In the genomic region with DNA sequence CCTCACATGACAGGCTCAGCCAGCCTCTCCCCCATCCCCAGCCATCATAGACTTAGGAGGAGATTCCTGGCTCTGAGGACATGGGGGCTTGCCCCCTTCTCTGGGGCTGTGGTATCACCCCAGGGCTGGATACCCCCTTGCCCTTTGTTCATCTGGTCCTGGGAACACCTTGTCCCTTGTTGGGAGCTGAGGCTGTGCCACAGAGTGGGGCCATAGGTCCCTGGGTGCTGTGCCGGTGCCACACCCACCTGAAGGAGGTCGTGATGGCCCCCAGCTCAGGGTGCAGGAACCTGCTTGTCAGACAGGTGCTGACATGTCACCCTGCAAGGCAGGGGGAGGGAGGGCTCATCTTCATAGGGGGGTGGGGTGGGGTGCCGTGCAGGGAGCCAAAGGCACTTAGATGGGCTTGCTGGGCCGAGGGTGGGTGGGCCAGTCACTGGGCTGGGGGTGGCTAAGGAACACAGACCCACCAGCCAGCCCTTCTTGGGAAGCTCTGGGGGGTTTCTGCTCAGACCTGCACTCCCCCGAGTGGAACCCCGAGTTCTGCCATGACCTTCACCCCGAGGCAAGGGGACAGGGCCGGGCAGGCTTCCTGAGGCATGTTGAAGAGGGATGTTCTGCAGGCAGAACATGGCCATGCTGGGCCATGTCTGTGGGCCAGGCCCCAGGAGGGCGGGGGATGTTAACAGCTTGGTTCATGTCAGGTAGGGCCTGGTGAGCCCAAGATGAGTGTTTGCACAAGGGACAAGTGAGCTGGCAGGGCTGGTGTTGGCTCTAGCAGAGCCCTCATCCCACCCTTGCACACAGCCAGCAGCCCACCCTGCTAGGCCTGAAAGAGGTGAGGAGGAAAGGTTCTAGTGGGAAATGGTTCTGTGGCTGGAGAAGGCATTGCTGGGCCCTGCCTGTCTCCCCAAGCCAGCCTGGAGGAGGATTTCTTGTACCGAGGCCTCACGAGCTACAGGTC, we compare ENCODE assay signal across 10 cellular contexts. TPM values are rescaled to one million over a fixed set of nuclear protein-coding genes. Genes with fewer than 3 reads are reported as not detected.
A peak's percentile ranks its signal among the peaks of the same experiment; 100 is the strongest.
DNase-seq lines count a peak whose midpoint lies in the region; ATAC-seq and TF ChIP-seq lines count a peak whose summit lies in the region.
"Had no signal": no experiment of that assay in that cellular context is flagged by ENCODE, and none has a peak within 500 bp of the region (broad histone marks: within the 10 kb centered on the region; RNA-seq: fewer than 3 reads in every experiment).

No MANE protein-coding gene starts in this region.

- no peaks in the 10 kb centered on the region for H3K36me3 ChIP-seq in CD8-positive, alpha-beta T cell (ENCODE audit: insufficient read depth, low read length)
- peaks cover 13% of the 10 kb centered on the region for H3K36me3 ChIP-seq in effector memory CD4-positive, alpha-beta T cell (ENCODE audit: control insufficient read depth, insufficient read depth, low read length)
- H3K36me3 ChIP-seq in osteoblast (ENCODE audit: insufficient read depth, low read length), result peaks cover 6% of the 10 kb centered on the region

- POLR2A ChIA-PET in CD8-positive, alpha-beta T cell (lab: Charles Lee), result interaction anchor here (0.6 to 1.9 kb wide), 3 partner anchors 9 to 27 kb away, joined by 3 to 10 read pairs (median 5); no protein-coding TSS in a partner anchor

- no peak for TF ChIP-seq CTCF in CD8-positive, alpha-beta T cell (IDR thresholded peaks at IDR 0.05)
- TF ChIP-seq CTCF in NB4 (IDR thresholded peaks at IDR 0.05; ENCODE audit: low read depth, low read length) (no peak), osteoblast (IDR thresholded peaks at IDR 0.05; ENCODE audit: extremely low read depth, low read depth, low read length) (no peak)

- H3K4me2 ChIP-seq in osteoblast (ENCODE audit: insufficient read depth, low read length), result no peak overlapping the region

- peaks cover 86% of the 10 kb centered on the region for H3K79me2 ChIP-seq in osteoblast (ENCODE audit: insufficient read depth, low read length)

- H3K27me3 ChIP-seq in CD8-positive, alpha-beta T cell (ENCODE audit: insufficient read depth, low read length), result no peaks in the 10 kb centered on the region
- no peaks in the 10 kb centered on the region for H3K27me3 ChIP-seq in effector memory CD4-positive, alpha-beta T cell (replicated peaks; ENCODE audit: control insufficient read depth, insufficient read depth, low read length, poor library complexity, severe bottlenecking)
- H3K27me3 ChIP-seq in osteoblast (ENCODE audit: insufficient read depth, low read length), result no peaks in the 10 kb centered on the region
- H3K27me3 ChIP-seq: SJCRH30 had no signal

- H3K27ac ChIP-seq in CD8-positive, alpha-beta T cell (ENCODE audit: low read depth, low read length), result peak overlapping the region; percentile 76
- H3K27ac ChIP-seq in effector memory CD4-positive, alpha-beta T cell (ENCODE audit: insufficient read depth, low read length, poor library complexity, severe bottlenecking), result peak overlapping the region; percentile 87
- H3K27ac ChIP-seq in osteoblast (ENCODE audit: low read depth, low read length), result no peak overlapping the region
- H3K27ac ChIP-seq: SJCRH30 had no signal

- H3K36me3 Mint-ChIP-seq in CD8-positive, alpha-beta T cell, result peaks cover 39% of the 10 kb centered on the region

- intact Hi-C loops in CD8-positive, alpha-beta T cell (cut with DNase I, micrococcal nuclease), result loop anchor here (2.0 to 10.0 kb wide), 4 partner anchors 27 to 423 kb away; partner anchors contain the start of gene SLC25A42 (in 1 of the 2)

- peaks cover 63% of the 10 kb centered on the region for H3K4me1 ChIP-seq in CD8-positive, alpha-beta T cell (ENCODE audit: insufficient read depth, low read length)
- H3K4me1 ChIP-seq in effector memory CD4-positive, alpha-beta T cell (ENCODE audit: control insufficient read depth, insufficient read depth, low read length, poor library complexity, severe bottlenecking), result peaks cover 39% of the 10 kb centered on the region
- peaks cover 36% of the 10 kb centered on the region for H3K4me1 ChIP-seq in osteoblast (ENCODE audit: insufficient read depth, low read length)

- H3K9me3 ChIP-seq in CD8-positive, alpha-beta T cell (ENCODE audit: low read length), result no peaks in the 10 kb centered on the region
- H3K9me3 ChIP-seq in effector memory CD4-positive, alpha-beta T cell (ENCODE audit: control insufficient read depth, low read length), result no peaks in the 10 kb centered on the region
- no peaks in the 10 kb centered on the region for H3K9me3 ChIP-seq in osteoblast (ENCODE audit: low read depth, low read length)
- H3K9me3 ChIP-seq: SJCRH30 had no signal

- no peak overlapping the region for H3K4me3 Mint-ChIP-seq in CD8-positive, alpha-beta T cell

- no peak overlapping the region for H3K4me3 ChIP-seq in CD8-positive, alpha-beta T cell (ENCODE audit: low read depth, low read length)
- H3K4me3 ChIP-seq in NB4 (ENCODE audit: low read depth, low read length), result no peak overlapping the region
- no peak overlapping the region for H3K4me3 ChIP-seq in effector memory CD4-positive, alpha-beta T cell (ENCODE audit: insufficient read depth, low read depth, low read length, poor library complexity, severe bottlenecking)
- H3K4me3 ChIP-seq in osteoblast (ENCODE audit: insufficient read depth, low read length), result no peak overlapping the region
- H3K4me3 ChIP-seq: SJCRH30 had no signal

- no peak overlapping the region for H2AFZ ChIP-seq in osteoblast (ENCODE audit: low read length)

- peaks cover 65% of the 10 kb centered on the region for H3K4me1 Mint-ChIP-seq in CD8-positive, alpha-beta T cell (ENCODE audit: low read depth)

- no peak for DNase-seq in CD8-positive, alpha-beta T cell
- DNase-seq in NB4 (ENCODE audit: low read depth), result peak; percentile 29
- no peak for DNase-seq in effector memory CD4-positive, alpha-beta T cell
- DNase-seq in osteoblast (ENCODE audit: insufficient read length, low spot score, missing footprints), result peak; percentile 80
- no peak for DNase-seq in AG08395 (ENCODE audit: low spot score)
- DNase-seq in anterior cingulate cortex (lab: John Stamatoyannopoulos, UW), result no peak
- no peak for DNase-seq in activated T-cell treated with anti-CD3 and anti-CD28 coated beads for 4 hours
- DNase-seq: NCI-H1436 treated with DMSO at 0.1 percent for 48 hours, SJCRH30 had no signal

- CTCF ChIA-PET in CD8-positive, alpha-beta T cell (lab: Charles Lee), result interaction anchor here (0.8 to 8.7 kb wide), 4 partner anchors 80 to 313 kb away, joined by 3 to 202 read pairs (median 12); no protein-coding TSS in a partner anchor

- no peak for TF ChIP-seq POLR2A in NB4 (IDR thresholded peaks at IDR 0.05; ENCODE audit: extremely low read depth, insufficient read length)

- H4K20me1 ChIP-seq in osteoblast (ENCODE audit: insufficient read depth, low read length), result peaks cover 14% of the 10 kb centered on the region

- ATAC-seq in CD8-positive, alpha-beta T cell, result no peak
- ATAC-seq in GM19035 (IDR thresholded peaks at IDR 0.05; ENCODE audit: unreplicated experiment), result no peak

- H3K27ac Mint-ChIP-seq in CD8-positive, alpha-beta T cell, result peak overlapping the region; percentile 96

- H3K27me3 Mint-ChIP-seq in CD8-positive, alpha-beta T cell (ENCODE audit: low read depth), result no peaks in the 10 kb centered on the region

- no peaks in the 10 kb centered on the region for H3K9me3 Mint-ChIP-seq in CD8-positive, alpha-beta T cell

RNA-seq across cellular contexts. Expression of gene TSSK6, which starts 28.0 kb away (rescaled TPM):
- total RNA-seq in CD8-positive, alpha-beta T cell, result 1 to 10 TPM; 3.6 to 3.7 TPM
- total RNA-seq in osteoblast, result 2.7 and 4.3 TPM in 2 replicates

RNA-seq across cellular contexts. Expression of gene NDUFA13, which starts 28.7 kb away (rescaled TPM):
- total RNA-seq in CD8-positive, alpha-beta T cell, result 100 to 1,000 TPM; 151 to 166 TPM
- total RNA-seq in osteoblast, result 160 and 202 TPM in 2 replicates

RNA-seq across cellular contexts. Expression of gene YJEFN3, which starts 41.4 kb away (rescaled TPM):
- 1 to 10 TPM; 3.4 to 4.3 TPM for total RNA-seq in CD8-positive, alpha-beta T cell
- under 0.01 and 0.29 TPM in 2 replicates for total RNA-seq in osteoblast

RNA-seq across cellular contexts. Expression of gene CILP2, which starts 50.7 kb away (rescaled TPM):
- total RNA-seq in CD8-positive, alpha-beta T cell, result under 1 TPM; 0.71 to 0.81 TPM
- total RNA-seq in osteoblast, result 0.72 and 0.88 TPM in 2 replicates

Comparison
In these comparisons a context has a peak if more than half of its experiments do, and no peak if none do; other contexts are left out.
1. DNase-seq: peak in NB4 (single experiment) and osteoblast (single experiment); none in CD8-positive, alpha-beta T cell (0 of 7), effector memory CD4-positive, alpha-beta T cell (0 of 3), AG08395 (single experiment), anterior cingulate cortex (0 of 58) and activated T-cell treated with anti-CD3 and anti-CD28 coated beads for 4 hours (single experiment).